ENCODE assay signal across 1 cellular context in the genomic region with DNA sequence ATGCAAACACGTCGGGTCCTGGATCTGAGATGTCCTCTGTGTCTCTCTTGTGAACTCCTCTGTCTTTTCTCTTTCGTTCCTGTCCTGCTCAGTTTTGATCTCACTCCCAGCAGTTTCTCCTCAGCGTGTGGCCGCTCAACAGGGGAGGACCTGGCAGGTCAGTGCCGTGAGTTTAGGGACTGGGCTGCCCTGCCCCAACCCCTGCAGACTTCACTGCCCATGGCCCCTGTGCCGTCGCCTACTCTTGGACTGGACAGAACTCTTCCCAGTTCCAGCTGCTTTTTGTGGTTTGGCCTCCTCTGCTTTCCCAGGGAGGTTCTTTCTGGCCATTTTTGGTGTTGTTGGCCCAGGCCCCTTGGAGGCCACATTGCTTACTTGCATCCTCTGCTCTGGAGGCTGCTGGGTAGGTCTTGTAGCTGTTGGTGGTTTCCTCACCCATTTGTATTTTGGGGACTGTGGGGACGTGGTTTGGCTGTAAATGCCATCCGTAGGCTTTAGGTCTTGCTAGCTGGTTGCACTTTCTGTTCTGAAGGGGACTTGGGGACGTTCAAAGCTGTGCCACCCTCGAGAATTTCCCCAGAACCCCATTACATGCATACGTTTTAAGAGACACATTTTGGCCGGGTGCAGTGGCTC.
TF ChIP-seq lines count a peak whose summit lies in the region.

No MANE protein-coding gene starts in this region.

TF ChIP-seq in GM12878, 131 proteins besides CTCF, POLR2A, EP300 and RAD21 (continued from another document):
- TF ChIP-seq, protein P1, sequence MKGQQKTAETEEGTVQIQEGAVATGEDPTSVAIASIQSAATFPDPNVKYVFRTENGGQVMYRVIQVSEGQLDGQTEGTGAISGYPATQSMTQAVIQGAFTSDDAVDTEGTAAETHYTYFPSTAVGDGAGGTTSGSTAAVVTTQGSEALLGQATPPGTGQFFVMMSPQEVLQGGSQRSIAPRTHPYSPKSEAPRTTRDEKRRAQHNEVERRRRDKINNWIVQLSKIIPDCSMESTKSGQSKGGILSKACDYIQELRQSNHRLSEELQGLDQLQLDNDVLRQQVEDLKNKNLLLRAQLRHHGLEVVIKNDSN (IDR thresholded peaks at IDR 0.05; ENCODE audit: borderline replicate concordance, extremely low read length, insufficient read depth, low read depth, low read length): no peak
- TF ChIP-seq RUNX3 (IDR thresholded peaks at IDR 0.05; ENCODE audit: low read length) (peak; percentile 50), CEBPB (IDR thresholded peaks at IDR 0.05; ENCODE audit: borderline replicate concordance in 1 of 2, low read depth in 2 of 2, low read length in 2 of 2) (no peak), ZNF24 (IDR thresholded peaks at IDR 0.05) (no peak), BRCA1 (IDR thresholded peaks at IDR 0.05; ENCODE audit: low read depth, low read length) (no peak), ZSCAN29 (IDR thresholded peaks at IDR 0.05) (no peak)
